Comparison of ENCODE assay signal across 8 cellular contexts in the genomic region with DNA sequence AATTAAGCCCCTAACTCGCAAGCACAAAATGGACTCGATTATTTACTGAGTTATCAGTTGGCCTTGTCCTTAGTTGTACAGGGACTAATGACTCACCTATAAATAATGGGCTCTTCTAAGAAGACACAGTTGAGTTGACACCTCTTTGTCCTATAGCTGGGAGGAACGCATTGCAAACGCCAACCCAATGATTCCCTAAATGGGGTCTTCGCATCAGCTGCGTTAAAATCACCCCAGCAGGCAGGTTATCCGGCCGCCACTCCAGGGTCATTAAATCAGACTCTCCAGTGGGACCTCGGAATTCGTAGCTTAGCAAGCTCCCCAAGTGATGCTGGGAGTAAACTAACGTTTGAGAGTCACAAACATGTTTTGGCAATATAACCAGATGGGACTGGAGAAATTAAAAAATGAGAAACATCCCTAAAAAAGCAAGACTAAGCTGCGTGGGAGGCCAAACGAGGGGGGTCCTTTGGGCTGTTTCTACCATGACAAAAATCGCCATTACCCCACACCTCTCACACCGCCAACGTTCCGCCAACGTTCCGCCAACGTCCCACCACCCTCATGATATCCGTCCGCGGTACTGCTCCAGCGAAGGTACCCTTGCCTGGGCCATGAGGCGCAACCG. TPM values are rescaled to one million over a fixed set of nuclear protein-coding genes. Genes with fewer than 3 reads are reported as not detected.
DNase-seq lines count a peak whose midpoint lies in the region; ATAC-seq, FAIRE-seq and TF ChIP-seq lines count a peak whose summit lies in the region.

No MANE protein-coding gene starts in this region.

- peaks cover 40% of the 10 kb centered on the region for H3K4me1 Mint-ChIP-seq in activated CD4-positive, alpha-beta T cell treated with anti-CD3 and anti-CD28 coated beads, Interleukin-2, amount 10 ng/mL, durations not matched to agents 24 days and 14 days
- H3K4me1 Mint-ChIP-seq in activated CD4-positive, alpha-beta memory T cell treated with anti-CD3 and anti-CD28 coated beads, Interleukin-2, amount 10 ng/mL, durations not matched to agents 7 days and 5 days = peaks cover 59% of the 10 kb centered on the region

- peak overlapping the region; percentile 92 for H3K9ac ChIP-seq in smooth muscle cell (ENCODE audit: low read depth)

- POLR2A ChIA-PET in activated CD4-positive, alpha-beta memory T cell treated with anti-CD3 and anti-CD28 coated beads, Interleukin-2, amount 10 ng/mL, durations not matched to agents 7 days and 5 days (lab: Charles Lee) = interaction anchor here (0.7 to 6.7 kb wide), 15 partner anchors 9 to 572 kb away, joined by 3 to 57 read pairs (median 7); a partner anchor contains a TSS

- peaks cover 38% of the 10 kb centered on the region for H3K4me1 ChIP-seq in hepatocyte (ENCODE audit: insufficient read depth)
- peaks cover 30% of the 10 kb centered on the region for H3K4me1 ChIP-seq in smooth muscle cell (ENCODE audit: low read depth)

- no peaks in the 10 kb centered on the region for H3K36me3 ChIP-seq in hepatocyte (replicated peaks; ENCODE audit: insufficient read depth, low read depth)
- H3K36me3 ChIP-seq in smooth muscle cell (ENCODE audit: low read depth) = no peaks in the 10 kb centered on the region

- H3K9me3 ChIP-seq in hepatocyte (ENCODE audit: low read depth) (no peaks in the 10 kb centered on the region), smooth muscle cell (replicated peaks; ENCODE audit: low read depth) (no peaks in the 10 kb centered on the region)

- DNase-seq in activated CD4-positive, alpha-beta T cell treated with anti-CD3 and anti-CD28 coated beads, Interleukin-2, amount 10 ng/mL, durations not matched to agents 24 days and 14 days = peak; percentile 72
- DNase-seq in activated CD4-positive, alpha-beta T cell treated with anti-CD3 and anti-CD28 coated beads for 1 hour = no peak
- no peak for DNase-seq in activated CD4-positive, alpha-beta memory T cell treated with anti-CD3 and anti-CD28 coated beads, Interleukin-2, amount 10 ng/mL, durations not matched to agents 7 days and 5 days
- DNase-seq in hepatocyte (ENCODE audit: low spot score) = no peak
- no peak for DNase-seq in smooth muscle cell (lab: John Stamatoyannopoulos, UW; ENCODE audit: unreplicated experiment)
- DNase-seq in frontal cortex (ENCODE audit: low spot score in 2 of 2) = no peak

- peaks cover 27% of the 10 kb centered on the region for H3K36me3 Mint-ChIP-seq in activated CD4-positive, alpha-beta T cell treated with anti-CD3 and anti-CD28 coated beads, Interleukin-2, amount 10 ng/mL, durations not matched to agents 24 days and 14 days (ENCODE audit: low read depth)
- H3K36me3 Mint-ChIP-seq in activated CD4-positive, alpha-beta memory T cell treated with anti-CD3 and anti-CD28 coated beads, Interleukin-2, amount 10 ng/mL, durations not matched to agents 7 days and 5 days (ENCODE audit: low read depth) = peaks cover 33% of the 10 kb centered on the region

- peaks cover 44% of the 10 kb centered on the region for H3K79me2 ChIP-seq in hepatocyte
- H3K79me2 ChIP-seq in smooth muscle cell (ENCODE audit: low read depth) = peaks cover 44% of the 10 kb centered on the region

- ATAC-seq in HG02938 (IDR thresholded peaks at IDR 0.05; ENCODE audit: unreplicated experiment) (no peak), HG03457 (IDR thresholded peaks at IDR 0.05; ENCODE audit: unreplicated experiment) (no peak)

- H3K9me2 ChIP-seq in hepatocyte (replicated peaks; ENCODE audit: insufficient read depth) = no peaks in the 10 kb centered on the region

- H3K27ac ChIP-seq in hepatocyte (peak overlapping the region; percentile 96), smooth muscle cell (ENCODE audit: low read depth) (peak overlapping the region; percentile 94)

- H4K20me1 ChIP-seq in hepatocyte (ENCODE audit: insufficient read depth, poor library complexity, severe bottlenecking) = peaks cover 12% of the 10 kb centered on the region
- peaks cover 17% of the 10 kb centered on the region for H4K20me1 ChIP-seq in smooth muscle cell (ENCODE audit: low read depth)

- peaks cover 2% of the 10 kb centered on the region for H3K27me3 Mint-ChIP-seq in activated CD4-positive, alpha-beta T cell treated with anti-CD3 and anti-CD28 coated beads, Interleukin-2, amount 10 ng/mL, durations not matched to agents 24 days and 14 days
- H3K27me3 Mint-ChIP-seq in activated CD4-positive, alpha-beta memory T cell treated with anti-CD3 and anti-CD28 coated beads, Interleukin-2, amount 10 ng/mL, durations not matched to agents 7 days and 5 days = no peaks in the 10 kb centered on the region

- H3K9me3 Mint-ChIP-seq in activated CD4-positive, alpha-beta T cell treated with anti-CD3 and anti-CD28 coated beads, Interleukin-2, amount 10 ng/mL, durations not matched to agents 24 days and 14 days = no peaks in the 10 kb centered on the region
- no peaks in the 10 kb centered on the region for H3K9me3 Mint-ChIP-seq in activated CD4-positive, alpha-beta memory T cell treated with anti-CD3 and anti-CD28 coated beads, Interleukin-2, amount 10 ng/mL, durations not matched to agents 7 days and 5 days

- H2AFZ ChIP-seq in hepatocyte (peak overlapping the region; percentile 82), smooth muscle cell (ENCODE audit: low read depth) (peak overlapping the region; percentile 56)

- CTCF ChIA-PET in activated CD4-positive, alpha-beta memory T cell treated with anti-CD3 and anti-CD28 coated beads, Interleukin-2, amount 10 ng/mL, durations not matched to agents 7 days and 5 days (lab: Charles Lee) = interaction anchor here (0.7 to 5.8 kb wide), 11 partner anchors 11 to 571 kb away, joined by 3 to 62 read pairs (median 5); a partner anchor contains a TSS

- intact Hi-C loops in activated CD4-positive, alpha-beta T cell treated with anti-CD3 and anti-CD28 coated beads, Interleukin-2, amount 10 ng/mL, durations not matched to agents 24 days and 14 days (cut with micrococcal nuclease) = loop anchor here (1.0 kb wide), 1 partner anchor 10 kb away; a partner anchor contains a TSS

- peak overlapping the region; percentile 96 for H3K4me3 Mint-ChIP-seq in activated CD4-positive, alpha-beta T cell treated with anti-CD3 and anti-CD28 coated beads, Interleukin-2, amount 10 ng/mL, durations not matched to agents 24 days and 14 days
- H3K4me3 Mint-ChIP-seq in activated CD4-positive, alpha-beta memory T cell treated with anti-CD3 and anti-CD28 coated beads, Interleukin-2, amount 10 ng/mL, durations not matched to agents 7 days and 5 days = peak overlapping the region; percentile 99

- H3K4me2 ChIP-seq in hepatocyte (peak overlapping the region; percentile 89), smooth muscle cell (peak overlapping the region; percentile 92)

- 4% methylated on average over 26 of the region's 26 CpGs for WGBS in hepatocyte (ENCODE audit: low lambda C conversion rate, missing lambda C conversion rate)
- WGBS in smooth muscle cell (ENCODE audit: low lambda C conversion rate) = 5% methylated on average over 26 of the region's 26 CpGs

- peak overlapping the region; percentile 96 for H3K27ac Mint-ChIP-seq in activated CD4-positive, alpha-beta T cell treated with anti-CD3 and anti-CD28 coated beads, Interleukin-2, amount 10 ng/mL, durations not matched to agents 24 days and 14 days
- H3K27ac Mint-ChIP-seq in activated CD4-positive, alpha-beta memory T cell treated with anti-CD3 and anti-CD28 coated beads, Interleukin-2, amount 10 ng/mL, durations not matched to agents 7 days and 5 days = peak overlapping the region; percentile 97

- no peaks in the 10 kb centered on the region for H3K27me3 ChIP-seq in hepatocyte
- no peaks in the 10 kb centered on the region for H3K27me3 ChIP-seq in smooth muscle cell (ENCODE audit: low read depth)

- H3F3A ChIP-seq in smooth muscle cell (ENCODE audit: low read depth) = peaks cover 45% of the 10 kb centered on the region

- no peak for FAIRE-seq in frontal cortex (lab: Jason Lieb, UNC)

- TF ChIP-seq CTCF in hepatocyte (IDR thresholded peaks at IDR 0.05; ENCODE audit: poor library complexity) (no peak), smooth muscle cell (IDR thresholded peaks at IDR 0.05; ENCODE audit: borderline replicate concordance, insufficient read depth, poor library complexity, severe bottlenecking) (no peak)

- H3K4me3 ChIP-seq in hepatocyte (peak overlapping the region; percentile 82), smooth muscle cell (peak overlapping the region; percentile 60)

RNA-seq across cellular contexts. Expression of a gene that starts 0.9 kb away (rescaled TPM):
- 85.2 and 93.1 TPM in 2 replicates for total RNA-seq in activated CD4-positive, alpha-beta T cell treated with anti-CD3 and anti-CD28 coated beads, Interleukin-2, amount 10 ng/mL, durations not matched to agents 24 days and 14 days
- 10 to 100 TPM; 69.4 to 70.2 TPM for total RNA-seq in activated CD4-positive, alpha-beta memory T cell treated with anti-CD3 and anti-CD28 coated beads, Interleukin-2, amount 10 ng/mL, durations not matched to agents 7 days and 5 days
- total RNA-seq in hepatocyte = 82.0 and 86.4 TPM in 2 replicates
- 35.3 and 42.4 TPM in 2 replicates for polyA plus RNA-seq in hepatocyte
- total RNA-seq in smooth muscle cell = 101 and 103 TPM in 2 replicates
- 61.0 and 67.6 TPM in 2 replicates for polyA plus RNA-seq in smooth muscle cell
- total RNA-seq in frontal cortex = 22.4 TPM

RNA-seq across cellular contexts. Expression of a gene that starts 9.6 kb away (rescaled TPM):
- 4.4 and 4.5 TPM in 2 replicates for total RNA-seq in activated CD4-positive, alpha-beta T cell treated with anti-CD3 and anti-CD28 coated beads, Interleukin-2, amount 10 ng/mL, durations not matched to agents 24 days and 14 days
- 10 to 100 TPM in 1 of 2 experiments, 1 to 10 TPM in 1; 7.4 to 11.5 TPM for total RNA-seq in activated CD4-positive, alpha-beta memory T cell treated with anti-CD3 and anti-CD28 coated beads, Interleukin-2, amount 10 ng/mL, durations not matched to agents 7 days and 5 days
- total RNA-seq in hepatocyte (36.0 and 40.7 TPM in 2 replicates), smooth muscle cell (70.6 and 91.8 TPM in 2 replicates), frontal cortex (3.3 TPM)
- polyA plus RNA-seq in hepatocyte (139 and 159 TPM in 2 replicates), smooth muscle cell (193 and 257 TPM in 2 replicates)

RNA-seq across cellular contexts. Expression of a gene that starts 54.1 kb away (rescaled TPM):
- total RNA-seq in activated CD4-positive, alpha-beta T cell treated with anti-CD3 and anti-CD28 coated beads, Interleukin-2, amount 10 ng/mL, durations not matched to agents 24 days and 14 days = 61.3 and 64.6 TPM in 2 replicates
- total RNA-seq in activated CD4-positive, alpha-beta memory T cell treated with anti-CD3 and anti-CD28 coated beads, Interleukin-2, amount 10 ng/mL, durations not matched to agents 7 days and 5 days = 10 to 100 TPM; 48.3 to 50.8 TPM
- 49.0 and 57.0 TPM in 2 replicates for total RNA-seq in hepatocyte
- polyA plus RNA-seq in hepatocyte = 20.7 and 23.5 TPM in 2 replicates
- 63.4 and 72.7 TPM in 2 replicates for total RNA-seq in smooth muscle cell
- polyA plus RNA-seq in smooth muscle cell = 32.7 and 35.6 TPM in 2 replicates
- total RNA-seq in frontal cortex = 95.8 TPM
